Comparison of ENCODE assay signal across 22 cellular contexts in the genomic region with DNA sequence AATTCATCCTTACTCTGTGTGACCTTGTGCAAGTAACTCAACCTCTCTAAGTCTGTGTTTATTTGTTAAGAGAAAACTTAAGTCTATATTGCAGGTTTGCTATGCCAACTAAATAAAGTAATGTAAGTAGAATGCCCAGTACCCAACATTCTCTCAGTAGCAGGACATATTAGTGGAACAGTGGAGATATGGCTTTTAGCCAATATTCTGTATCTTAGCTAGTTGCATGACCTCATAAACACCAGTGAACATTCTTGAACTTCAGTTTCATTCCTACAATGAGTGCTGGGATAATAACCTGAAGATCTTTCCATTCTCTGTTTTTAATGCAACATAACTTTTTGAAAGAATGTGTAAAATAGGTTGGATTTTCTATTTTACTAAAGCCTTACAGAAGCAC.
DNase-seq lines count a peak whose midpoint lies in the region; ATAC-seq, FAIRE-seq and TF ChIP-seq lines count a peak whose summit lies in the region.
"Had no signal": no experiment of that assay in that cellular context is flagged by ENCODE, and none has a peak within 500 bp of the region (broad histone marks: within the 10 kb centered on the region; RNA-seq: fewer than 3 reads in every experiment).

No MANE protein-coding gene starts in this region.

- H3K27ac ChIP-seq in heart left ventricle (no peak overlapping the region), endothelial cell of umbilical vein (ENCODE audit: insufficient read depth, low read depth, low read length) (no peak overlapping the region)
- H3K27ac ChIP-seq: 22Rv1, C4-2B had no signal

- no peaks in the 10 kb centered on the region for H3K9me3 ChIP-seq in heart left ventricle
- no peaks in the 10 kb centered on the region for H3K9me3 ChIP-seq in endothelial cell of umbilical vein (replicated peaks; ENCODE audit: control insufficient read depth, insufficient read depth, low read length)
- H3K9me3 ChIP-seq: Caco-2 had no signal

- DNase-seq in heart left ventricle (no peak), Right ventricle myocardium superior (no peak), endothelial cell of umbilical vein (ENCODE audit: low read depth, low spot score) (no peak), kidney tubule cell (ENCODE audit: low spot score) (peak; percentile 8), globus pallidus (ENCODE audit: low spot score) (no peak), foreskin fibroblast (no peak), cortex of kidney (lab: John Stamatoyannopoulos, UW) (no peak)
- DNase-seq: Caco-2; CD8-positive, alpha-beta T cell; EL; H7; Karpas-422; NCI-H1105 treated with DMSO at 0.1 percent for 48 hours; NCI-H146; NCI-H1930; NCI-H526 treated with DMSO at 0.1 percent for 48 hours; RPMI8226; SHP77 had no signal

- no peak for TF ChIP-seq CTCF in heart left ventricle (IDR thresholded peaks at IDR 0.05)
- TF ChIP-seq CTCF in endothelial cell of umbilical vein (IDR thresholded peaks at IDR 0.05; ENCODE audit: extremely low read depth in 1 of 2, insufficient read depth in 1 of 2, low read depth in 1 of 2, low read length in 2 of 2) = no peak
- TF ChIP-seq CTCF in foreskin fibroblast (IDR thresholded peaks at IDR 0.05; ENCODE audit: low read depth, low read length) = no peak

- intact Hi-C loops in heart left ventricle (cut with DNase I) (no loop called here), Right ventricle myocardium superior (cut with DNase I) (no loop called here), endothelial cell of umbilical vein (cut with micrococcal nuclease) (no loop called here)

- dilution Hi-C loops in endothelial cell of umbilical vein (cut with MboI; ENCODE audit: extremely low pct_ligation_motif_present, low sequenced_read_pairs) = no loop called here

- no TSS peak for BruUV-seq in endothelial cell of umbilical vein (replicated peaks; lab: Mats Ljungman, UMichigan)

- no peak overlapping the region for H3K9ac ChIP-seq in endothelial cell of umbilical vein (replicated peaks; ENCODE audit: extremely low read depth, insufficient read depth, low read length)

- H3K79me2 ChIP-seq in endothelial cell of umbilical vein (ENCODE audit: control insufficient read depth, insufficient read depth, low read length) = no peaks in the 10 kb centered on the region

- no peak overlapping the region for H3K4me3 ChIP-seq in heart left ventricle
- no peak overlapping the region for H3K4me3 ChIP-seq in endothelial cell of umbilical vein (replicated peaks in 1 of 3; ENCODE audit: insufficient read depth in 1 of 3, low read depth in 1 of 3, low read length in 3 of 3)
- H3K4me3 ChIP-seq in foreskin fibroblast (ENCODE audit: low read depth in 1 of 2, low read length in 2 of 2) = no peak overlapping the region

- no peak overlapping the region for H3K4me2 ChIP-seq in endothelial cell of umbilical vein (ENCODE audit: insufficient read depth, low read length)

- H3K27me3 ChIP-seq in heart left ventricle (no peaks in the 10 kb centered on the region), endothelial cell of umbilical vein (ENCODE audit: control insufficient read depth in 2 of 2, insufficient read depth in 2 of 2, low read length in 2 of 2) (peaks cover 0 to 1% of the 10 kb centered on the region in 2 experiments)

- H4K20me1 ChIP-seq in endothelial cell of umbilical vein (replicated peaks; ENCODE audit: control insufficient read depth, extremely low read depth, insufficient read depth, low read length) = no peaks in the 10 kb centered on the region

- no peaks in the 10 kb centered on the region for H3K9me1 ChIP-seq in endothelial cell of umbilical vein (replicated peaks; ENCODE audit: control insufficient read depth, extremely low read depth, insufficient read depth, low read length)

- CTCF ChIA-PET in endothelial cell of umbilical vein (lab: Charles Lee) = no interaction called here

- TF ChIP-seq POLR2A in heart left ventricle (IDR thresholded peaks at IDR 0.05) (no peak), endothelial cell of umbilical vein (IDR thresholded peaks at IDR 0.05; ENCODE audit: low read depth, low read length) (no peak)

- no peak overlapping the region for H2AFZ ChIP-seq in endothelial cell of umbilical vein (ENCODE audit: low read depth, low read length)

- peak; percentile 4 for FAIRE-seq in endothelial cell of umbilical vein (lab: Jason Lieb, UNC)
- FAIRE-seq: HepG2 had no signal

- ATAC-seq in heart left ventricle (peak in 3 of 4 donors; percentile 33 to 55 (median 52)), Right ventricle myocardium superior (ENCODE audit: poor library complexity) (no peak), HG02852 (IDR thresholded peaks at IDR 0.05; ENCODE audit: unreplicated experiment) (no peak)
- ATAC-seq: CD8-positive, alpha-beta T cell; HepG2 had no signal

- no peaks in the 10 kb centered on the region for H3K36me3 ChIP-seq in heart left ventricle
- no peaks in the 10 kb centered on the region for H3K36me3 ChIP-seq in endothelial cell of umbilical vein (ENCODE audit: control insufficient read depth in 2 of 2, extremely low read depth in 1 of 2, insufficient read depth in 2 of 2, low read length in 2 of 2)

- POLR2A ChIA-PET in endothelial cell of umbilical vein (lab: Charles Lee) = no interaction called here

- no peaks in the 10 kb centered on the region for H3K4me1 ChIP-seq in heart left ventricle
- no peaks in the 10 kb centered on the region for H3K4me1 ChIP-seq in endothelial cell of umbilical vein (ENCODE audit: control insufficient read depth, extremely low read depth, insufficient read depth, low read length)
- H3K4me1 ChIP-seq: Caco-2 had no signal

TF ChIP-seq in endothelial cell of umbilical vein, 7 proteins besides CTCF, POLR2A, EP300 and RAD21:
- TF ChIP-seq GATA2 (IDR thresholded peaks at IDR 0.05; ENCODE audit: insufficient read depth, insufficient read length, low read depth, low read length) (no peak), JUN (IDR thresholded peaks at IDR 0.05; ENCODE audit: borderline replicate concordance, insufficient read depth, insufficient read length, low read depth) (no peak), POLR2AphosphoS5 (IDR thresholded peaks at IDR 0.05; ENCODE audit: insufficient read depth, low read depth, low read length) (no peak), MYC (IDR thresholded peaks at IDR 0.05; ENCODE audit: low read depth, low read length) (no peak), FOS (IDR thresholded peaks at IDR 0.05; ENCODE audit: borderline replicate concordance, insufficient read depth, low read length) (no peak), EZH2 (IDR thresholded peaks at IDR 0.05; ENCODE audit: borderline replicate concordance, low read depth, low read length, severe bottlenecking) (no peak)
- TF ChIP-seq, protein P1, sequence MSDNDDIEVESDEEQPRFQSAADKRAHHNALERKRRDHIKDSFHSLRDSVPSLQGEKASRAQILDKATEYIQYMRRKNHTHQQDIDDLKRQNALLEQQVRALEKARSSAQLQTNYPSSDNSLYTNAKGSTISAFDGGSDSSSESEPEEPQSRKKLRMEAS (IDR thresholded peaks at IDR 0.05; ENCODE audit: insufficient read depth, insufficient read length) = no peak

Comparison
In these comparisons a context has a peak if more than half of its experiments do, and no peak if none do; other contexts are left out.
1. ATAC-seq: peak in heart left ventricle (3 of 4); none in Right ventricle myocardium superior (single experiment) and HG02852 (single experiment).